1 cellular context compared by ENCODE assay signal in the genomic region with DNA sequence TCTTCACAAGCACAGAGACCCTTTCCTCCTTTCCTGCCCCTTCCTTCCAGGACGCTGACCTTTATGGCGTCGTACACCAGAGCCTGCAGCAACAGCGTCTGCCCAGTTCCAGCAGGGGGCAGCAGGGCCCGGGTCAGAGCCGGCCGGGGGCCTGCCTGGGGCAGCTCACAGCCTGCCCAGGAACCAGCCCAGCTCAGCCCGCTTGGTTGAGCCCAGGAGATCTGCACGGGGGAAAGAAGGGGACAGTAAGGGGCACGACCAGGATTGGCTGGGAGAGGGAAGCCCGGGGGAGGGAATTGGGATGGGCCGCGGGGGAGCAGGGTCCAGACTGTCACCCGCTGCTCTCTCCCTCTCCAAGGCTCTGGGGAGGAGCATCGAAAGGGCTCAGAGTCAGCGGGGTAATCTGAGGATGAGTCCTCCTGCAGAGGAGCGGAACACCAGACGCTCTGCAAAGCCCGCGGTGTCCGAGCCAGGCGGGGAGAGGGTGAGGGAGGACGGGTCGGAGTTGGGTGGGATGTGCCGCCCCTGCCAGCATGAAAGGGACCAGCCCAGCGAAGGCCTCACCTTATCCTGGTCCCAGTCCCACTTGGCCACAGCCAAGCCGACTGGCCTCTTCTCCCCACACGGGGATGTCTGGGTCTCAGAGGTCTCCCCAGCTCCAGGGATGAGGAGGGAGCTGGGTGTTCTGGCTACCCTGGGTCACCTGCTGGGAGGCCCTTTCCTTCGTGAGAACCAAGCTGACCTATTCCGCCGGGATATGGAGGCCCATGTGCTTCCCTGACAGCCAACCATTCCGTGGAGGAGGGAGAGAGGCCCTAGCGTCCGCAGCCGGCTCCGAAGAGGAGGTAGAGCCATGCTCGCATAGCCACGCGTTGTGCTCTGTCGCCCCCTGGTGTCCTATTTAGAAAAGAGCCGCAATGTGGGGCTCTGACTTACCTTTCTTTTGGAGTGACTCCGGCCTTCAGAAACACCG.
A peak's percentile ranks its signal among the peaks of the same experiment; 100 is the strongest.
TF ChIP-seq lines count a peak whose summit lies in the region.

No MANE protein-coding gene starts in this region.

TF ChIP-seq in A549, 52 proteins besides CTCF, POLR2A, EP300 and RAD21 (continued from another document):
- TF ChIP-seq SMC3 (IDR thresholded peaks at IDR 0.05): peak; percentile 97
- peak; percentile 54; the same call in 1 of the 2 replicates for TF ChIP-seq HOXB13 (CRISPR knock-in tag; IDR thresholded peaks at IDR 0.05; ENCODE audit: low read depth)
- TF ChIP-seq, protein P1, sequence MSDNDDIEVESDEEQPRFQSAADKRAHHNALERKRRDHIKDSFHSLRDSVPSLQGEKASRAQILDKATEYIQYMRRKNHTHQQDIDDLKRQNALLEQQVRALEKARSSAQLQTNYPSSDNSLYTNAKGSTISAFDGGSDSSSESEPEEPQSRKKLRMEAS (IDR thresholded peaks at IDR 0.05): peak; percentile 94
- 0 out of 2 replicates have a peak, but pooled peaks have one; percentile 22 for TF ChIP-seq HOXB5 (CRISPR knock-in tag; IDR thresholded peaks at IDR 0.05)
- TF ChIP-seq TFCP2L1 (CRISPR knock-in tag; IDR thresholded peaks at IDR 0.05): no peak
